1 cellular context compared by ENCODE assay signal in the genomic region with DNA sequence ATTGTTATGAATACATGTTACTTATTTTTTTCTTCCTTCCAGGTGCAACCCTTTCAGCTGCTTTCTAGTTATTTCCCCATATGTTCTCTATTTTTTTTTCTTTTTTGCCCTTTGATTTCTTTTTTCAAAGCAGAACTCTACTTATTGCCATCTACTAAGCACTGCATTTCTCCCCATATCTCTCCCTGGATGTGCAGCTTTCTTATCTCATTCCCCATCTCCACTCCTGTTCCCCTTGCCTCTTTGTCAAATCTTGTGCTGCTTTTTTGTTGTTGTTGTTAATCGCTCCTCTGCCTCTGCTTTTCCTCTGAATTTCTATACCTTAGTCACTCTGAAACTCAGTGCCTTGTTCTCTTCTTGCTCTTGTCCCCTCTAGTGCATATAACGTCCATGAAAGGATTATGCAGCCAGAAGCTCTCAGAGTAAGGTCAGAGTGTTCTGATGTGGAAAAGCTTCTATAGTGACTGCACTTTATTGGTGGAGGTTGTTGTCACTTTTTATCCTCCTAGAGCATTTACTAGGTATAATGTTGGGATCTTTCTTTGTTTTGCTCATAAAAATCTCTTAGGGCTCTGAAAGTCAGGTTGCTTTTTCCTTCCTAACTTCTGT.
TF ChIP-seq lines count a peak whose summit lies in the region.

No MANE protein-coding gene starts in this region.

TF ChIP-seq in H1, 55 proteins besides CTCF, POLR2A, EP300 and RAD21:
- TF ChIP-seq NANOG (IDR thresholded peaks at IDR 0.05; ENCODE audit: insufficient read depth, low read depth, low read length, poor library complexity, severe bottlenecking) (no peak), HDAC2 (IDR thresholded peaks at IDR 0.05; ENCODE audit: borderline replicate concordance in 1 of 2, low read depth in 2 of 2, low read length in 2 of 2) (no peak), PHF8 (conservative IDR thresholded peaks at IDR 0.05; ENCODE audit: low read depth, low read length) (no peak), POU5F1 (IDR thresholded peaks at IDR 0.05; ENCODE audit: low read depth, low read length) (no peak), CBX8 (IDR thresholded peaks at IDR 0.05; ENCODE audit: borderline replicate concordance, low read depth, low read length) (no peak)
TF ChIP-seq in H1: peak in this region for 0.
